ENCODE assay signal across 8 cellular contexts in the genomic region with DNA sequence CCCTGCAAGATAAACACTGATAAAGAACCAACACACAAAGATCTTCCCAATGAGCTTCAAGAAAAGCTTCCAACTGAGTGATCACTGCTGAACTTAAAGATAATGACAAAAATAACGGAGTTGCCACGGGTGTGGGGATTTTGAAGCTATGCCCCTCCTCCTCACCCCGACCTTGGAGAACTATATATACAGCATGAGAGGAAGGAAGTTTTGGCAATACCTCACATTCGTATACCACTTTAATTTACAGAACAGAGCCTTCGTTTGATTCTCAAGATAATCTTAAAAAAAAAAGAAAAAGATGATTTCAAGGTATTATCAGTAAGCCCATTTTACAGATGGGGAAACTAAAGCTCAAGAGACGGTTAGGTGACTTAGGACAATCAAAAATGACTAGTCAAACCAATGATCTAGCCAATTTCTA. TPM values are rescaled to one million over a fixed set of nuclear protein-coding genes. Genes with fewer than 3 reads are reported as not detected.
DNase-seq lines count a peak whose midpoint lies in the region; ATAC-seq and TF ChIP-seq lines count a peak whose summit lies in the region.

No MANE protein-coding gene starts in this region.

- no peak for TF ChIP-seq POLR2A in esophagus squamous epithelium (IDR thresholded peaks at IDR 0.05)

- intact Hi-C loops in esophagus squamous epithelium (cut with DNase I) = no loop called here

- H3K27me3 ChIP-seq in esophagus squamous epithelium = no peaks in the 10 kb centered on the region

- WGBS in esophagus squamous epithelium, 2 donors = 1 to 4% methylated on average over 6 of the region's 6 CpGs

- H3K9ac ChIP-seq in SK-N-MC (ENCODE audit: insufficient read length) = peak overlapping the region; percentile 89

- no peak for ATAC-seq in HG03097 (IDR thresholded peaks at IDR 0.05; ENCODE audit: low FRiP score, unreplicated experiment)
- ATAC-seq in HG03460 (IDR thresholded peaks at IDR 0.05; ENCODE audit: unreplicated experiment) = no peak
- ATAC-seq in HG03439 (IDR thresholded peaks at IDR 0.05; ENCODE audit: unreplicated experiment) = no peak

- DNase-seq in SIG-M5 treated with dmso at 0.1 percent for 504 hours (lab: John Stamatoyannopoulos, UW; ENCODE audit: unreplicated experiment) (peak; percentile 57), SIG-M5 (lab: John Stamatoyannopoulos, UW) (no peak), SK-N-MC (ENCODE audit: low read depth, low spot score) (no peak), esophagus squamous epithelium (lab: John Stamatoyannopoulos, UW) (no peak), retinal pigment epithelial cell (ENCODE audit: low read depth) (no peak)

- H3K27ac ChIP-seq in SK-N-MC (peak overlapping the region; percentile 65), esophagus squamous epithelium (peak overlapping the region; percentile 88 to 97 (median 96))

- H3K9me3 ChIP-seq in SK-N-MC (ENCODE audit: low read depth, low read length) = no peaks in the 10 kb centered on the region
- no peaks in the 10 kb centered on the region for H3K9me3 ChIP-seq in esophagus squamous epithelium

- peaks cover 10 to 66% (median 38%) of the 10 kb centered on the region in 3 donors for H3K4me1 ChIP-seq in esophagus squamous epithelium

- H3K36me3 ChIP-seq in SK-N-MC (ENCODE audit: insufficient read depth, low read length) (peaks cover 14% of the 10 kb centered on the region), esophagus squamous epithelium (peaks cover 0 to 28% (median 0%) of the 10 kb centered on the region in 3 donors)

- peak overlapping the region; percentile 80 for H3K4me3 ChIP-seq in SK-N-MC
- peak overlapping the region; percentile 46 to 83 (median 78) for H3K4me3 ChIP-seq in esophagus squamous epithelium
- H3K4me3 ChIP-seq in retinal pigment epithelial cell (ENCODE audit: low read length) = peak overlapping the region; percentile 64

- TF ChIP-seq CTCF in esophagus squamous epithelium (IDR thresholded peaks at IDR 0.05) (no peak), retinal pigment epithelial cell (conservative IDR thresholded peaks at IDR 0.05; ENCODE audit: low read depth, low read length) (no peak)

RNA-seq across cellular contexts. Expression of gene NEK9, which starts 0.7 kb away (rescaled TPM):
- total RNA-seq in esophagus squamous epithelium = 10 to 100 TPM; 16.6 to 37.2 (median 17.8) TPM

RNA-seq across cellular contexts. Expression of gene TMED10, which starts 50.3 kb away (rescaled TPM):
- total RNA-seq in esophagus squamous epithelium = 100 to 1,000 TPM; 174 to 267 (median 206) TPM

RNA-seq across cellular contexts. Expression of gene ZC2HC1C, which starts 56.7 kb away (rescaled TPM):
- total RNA-seq in esophagus squamous epithelium = 1 to 10 TPM in 3 of 4 donors, under 1 TPM in 1; 0.64 to 5.0 (median 2.2) TPM
